Comparison of ENCODE assay signal across 24 cellular contexts in genomic region chr4:165133150-165133549, GRCh38. TPM values are rescaled to one million over a fixed set of nuclear protein-coding genes. Genes with fewer than 3 reads are reported as not detected.
A peak's percentile ranks its signal among the peaks of the same experiment; 100 is the strongest.
DNase-seq lines count a peak whose midpoint lies in the region; ATAC-seq, FAIRE-seq and TF ChIP-seq lines count a peak whose summit lies in the region.
"Had no signal": no experiment of that assay in that cellular context is flagged by ENCODE, and none has a peak within 500 bp of the region (broad histone marks: within the 10 kb centered on the region; RNA-seq: fewer than 3 reads in every experiment).

No MANE protein-coding gene starts in this region.

- SMC1A ChIA-PET in GM12878 (lab: Charles Lee; ENCODE audit: uncharacterized antibody, unreplicated experiment), result interaction anchor here (0.6 to 4.0 kb wide), 7 partner anchors 79 to 362 kb away, joined by 3 to 47 read pairs (median 3); no protein-coding TSS in a partner anchor

- H3K27me3 ChIP-seq in GM12878 (replicated peaks in 1 of 2; ENCODE audit: control insufficient read depth in 2 of 2, insufficient read depth in 2 of 2, low read length in 1 of 2) (no peaks in the 10 kb centered on the region; a peak in 2 of 4 replicates), HepG2 (ENCODE audit: control insufficient read depth in 1 of 2, insufficient read depth in 2 of 2, low read length in 2 of 2) (peaks cover 0 to 11% of the 10 kb centered on the region in 2 experiments; a peak in 2 of 5 replicates)
- no peaks in the 10 kb centered on the region for H3K27me3 ChIP-seq in CD8-positive, alpha-beta T cell (ENCODE audit: insufficient read depth, low read length)
- H3K27me3 ChIP-seq: tibial nerve had no signal

- H3K27ac ChIP-seq in GM12878 (ENCODE audit: control insufficient read depth, insufficient read depth) (no peak overlapping the region), HepG2 (ENCODE audit: extremely low read length, insufficient read depth, low read length) (no peak overlapping the region)
- no peak overlapping the region for H3K27ac ChIP-seq in CD8-positive, alpha-beta T cell (ENCODE audit: low read depth, low read length)
- H3K27ac ChIP-seq: C4-2B, parathyroid adenoma, PC-9, tibial nerve had no signal

- H3K9ac ChIP-seq in GM12878 (ENCODE audit: control insufficient read depth, insufficient read depth, low read length) (no peak overlapping the region), HepG2 (ENCODE audit: insufficient read depth, low read depth, low read length) (no peak overlapping the region)
- H3K9ac ChIP-seq: parathyroid adenoma had no signal

- peaks cover 5% of the 10 kb centered on the region for H3K4me1 ChIP-seq in GM12878 (ENCODE audit: control insufficient read depth, insufficient read depth, low read length)
- no peaks in the 10 kb centered on the region for H3K4me1 ChIP-seq in CD8-positive, alpha-beta T cell (ENCODE audit: insufficient read depth, low read length)
- peaks cover 30% of the 10 kb centered on the region for H3K4me1 ChIP-seq in HepG2 (ENCODE audit: insufficient read depth, low read length)
- H3K4me1 ChIP-seq: parathyroid adenoma had no signal

- DNase-seq in Right ventricle myocardium inferior (ENCODE audit: missing footprints) (no peak), cardiac septum (ENCODE audit: low spot score) (no peak), NOMO-1 treated with DMSO at 0.1 percent for 48 hours (lab: John Stamatoyannopoulos, UW; ENCODE audit: unreplicated experiment) (peak; percentile 94), GM12878 (ENCODE audit: low read depth, low spot score) (no peak), medulla oblongata (ENCODE audit: extremely low spot score) (no peak), HepG2 (ENCODE audit: low spot score) (no peak)
- no peak for DNase-seq in CD8-positive, alpha-beta T cell
- DNase-seq: activated gamma-delta T cell; amygdala; central memory CD4-positive, alpha-beta T cell; erythroblast; foreskin melanocyte; NCI-H1105 treated with DMSO at 0.1 percent for 48 hours; NCI-H526; PC-9; stimulated activated naive CD8-positive, alpha-beta T cell treated with anti-CD3 and anti-CD28 coated beads, Interleukin-15, Interleukin-2, amounts not matched to agents 100 U/mL and 50 U/mL, for 24 hours had no signal

- H3K4me3 Mint-ChIP-seq in CD8-positive, alpha-beta T cell, result no peak overlapping the region
- H3K4me3 Mint-ChIP-seq: nephron had no signal

- H3K9me3 ChIP-seq in GM12878 (replicated peaks; ENCODE audit: control insufficient read depth, insufficient read depth, low read length) (no peaks in the 10 kb centered on the region), HepG2 (ENCODE audit: low read length) (no peaks in the 10 kb centered on the region)
- H3K9me3 ChIP-seq in CD8-positive, alpha-beta T cell (ENCODE audit: low read length), result no peaks in the 10 kb centered on the region

- no peaks in the 10 kb centered on the region for H3K36me3 Mint-ChIP-seq in CD8-positive, alpha-beta T cell

- RAD21 ChIA-PET in GM12878 (lab: Charles Lee; ENCODE audit: unreplicated experiment), result interaction anchor here (1.1 to 2.8 kb wide), 4 partner anchors 14 to 214 kb away, joined by 3 to 10 read pairs (median 8); no protein-coding TSS in a partner anchor

- H3K36me3 ChIP-seq in GM12878 (ENCODE audit: control insufficient read depth in 2 of 2, insufficient read depth in 2 of 2, low read length in 1 of 2) (no peaks in the 10 kb centered on the region), HepG2 (replicated peaks in 1 of 2; ENCODE audit: control insufficient read depth in 1 of 2, insufficient read depth in 2 of 2, low read length in 2 of 2) (no peaks in the 10 kb centered on the region)
- no peaks in the 10 kb centered on the region for H3K36me3 ChIP-seq in CD8-positive, alpha-beta T cell (ENCODE audit: insufficient read depth, low read length)
- H3K36me3 ChIP-seq: tibial nerve had no signal

- TF ChIP-seq EP300 in GM12878 (IDR thresholded peaks at IDR 0.05; ENCODE audit: borderline replicate concordance in 1 of 2, control insufficient read depth in 1 of 2, low read depth in 2 of 2, low read length in 2 of 2), result no peak
- no peak for TF ChIP-seq EP300 in HepG2 (IDR thresholded peaks at IDR 0.05; ENCODE audit: low read depth in 2 of 2, low read length in 2 of 2)
- no peak for TF ChIP-seq EP300 in HepG2 (CRISPR knock-in tag; IDR thresholded peaks at IDR 0.05; ENCODE audit: borderline replicate concordance)

- no TSS peak for BruUV-seq in GM12878 (replicated peaks; lab: Mats Ljungman, UMichigan)
- no TSS peak for BruUV-seq in HepG2 (replicated peaks; lab: Mats Ljungman, UMichigan)

- H3K4me1 Mint-ChIP-seq in CD8-positive, alpha-beta T cell (ENCODE audit: low read depth), result peaks cover 2% of the 10 kb centered on the region
- H3K4me1 Mint-ChIP-seq: nephron had no signal

- ATAC-seq in Right ventricle myocardium inferior, result peak; percentile 16
- ATAC-seq in GM12878, result no peak
- ATAC-seq in CD8-positive, alpha-beta T cell, result no peak
- ATAC-seq in GM18511 (IDR thresholded peaks at IDR 0.05; ENCODE audit: unreplicated experiment), result no peak
- ATAC-seq in HepG2, result no peak
- ATAC-seq: sciatic nerve; SK-N-SH treated with all-trans-retinoic acid at 6 μM for 48 hours; stimulated activated naive CD8-positive, alpha-beta T cell treated with anti-CD3 and anti-CD28 coated beads, Interleukin-15, Interleukin-2, amounts not matched to agents 100 U/mL and 50 U/mL, for 24 hours had no signal

- FAIRE-seq in GM12878 (lab: Jason Lieb, UNC) (no peak), HepG2 (lab: Jason Lieb, UNC) (no peak)
- FAIRE-seq: TTC549 had no signal

- H3K4me3 ChIP-seq in GM12878, result 0 out of 2 replicates have a peak overlapping the region, but pooled peaks have one; percentile 17
- no peak overlapping the region for H3K4me3 ChIP-seq in CD8-positive, alpha-beta T cell (ENCODE audit: low read depth, low read length)
- no peak overlapping the region for H3K4me3 ChIP-seq in HepG2 (replicated peaks in 1 of 3; ENCODE audit: insufficient read depth in 1 of 3, low read depth in 2 of 3, low read length in 3 of 3)
- H3K4me3 ChIP-seq: PC-9, tibial nerve had no signal

- POLR2A ChIA-PET in GM12878 (lab: Charles Lee) (no interaction called here), HepG2 (lab: Yijun Ruan, JAX) (no interaction called here)
- POLR2A ChIA-PET in CD8-positive, alpha-beta T cell (lab: Charles Lee), result no interaction called here

- H3K27me3 Mint-ChIP-seq in CD8-positive, alpha-beta T cell (ENCODE audit: low read depth), result peaks cover 7% of the 10 kb centered on the region

- no peak for TF ChIP-seq RAD21 in GM12878 (IDR thresholded peaks at IDR 0.05; ENCODE audit: insufficient read depth, low read depth, low read length)
- no peak for TF ChIP-seq RAD21 in HepG2 (CRISPR knock-in tag; IDR thresholded peaks at IDR 0.05)

- H4K20me1 ChIP-seq in GM12878 (ENCODE audit: control insufficient read depth, insufficient read depth) (no peaks in the 10 kb centered on the region), HepG2 (ENCODE audit: insufficient read depth, low read length) (no peaks in the 10 kb centered on the region)

- intact Hi-C loops in Right ventricle myocardium inferior (cut with DNase I) (loop anchor here (5.0 kb wide), 1 partner anchor 209 kb away; no protein-coding TSS in a partner anchor), cardiac septum (cut with DNase I) (loop anchor here (5.0 kb wide), 2 partner anchors 194 to 214 kb away; partner anchors contain the start of gene MSMO1), GM12878 (cut with micrococcal nuclease; ENCODE audit: unreplicated experiment) (loop anchor here (5.0 kb wide), 1 partner anchor 194 kb away; the partner anchor contains the start of gene MSMO1), HepG2 (cut with micrococcal nuclease; ENCODE audit: unreplicated experiment) (loop anchor here (5.0 kb wide), 2 partner anchors 74 to 194 kb away; partner anchors contain the start of genes KLHL2 and MSMO1)
- intact Hi-C loops in CD8-positive, alpha-beta T cell (cut with DNase I, micrococcal nuclease), result loop anchor here in 1 of 2 experiments (2.0 to 5.0 kb wide), 2 partner anchors 74 to 194 kb away; partner anchors contain the start of genes KLHL2 and MSMO1

- no peak for TF ChIP-seq POLR2A in GM12878 (IDR thresholded peaks at IDR 0.05; ENCODE audit: low read depth, low read length)
- no peak for TF ChIP-seq POLR2A in HepG2 (IDR thresholded peaks at IDR 0.05; ENCODE audit: insufficient read depth in 1 of 2, low read depth in 2 of 2, low read length in 2 of 2)

- H2AFZ ChIP-seq in GM12878 (ENCODE audit: control insufficient read depth, low read depth, low read length) (no peak overlapping the region; the same call in 1 of the 2 replicates), HepG2 (ENCODE audit: low read length) (no peak overlapping the region)
- H2AFZ ChIP-seq: PC-9 had no signal

- H3K79me2 ChIP-seq in GM12878 (ENCODE audit: control insufficient read depth, insufficient read depth, low read length) (no peaks in the 10 kb centered on the region), HepG2 (ENCODE audit: insufficient read depth, low read length) (no peaks in the 10 kb centered on the region)
- H3K79me2 ChIP-seq: parathyroid adenoma had no signal

- TF ChIP-seq CTCF in GM12878 (IDR thresholded peaks at IDR 0.05 in 2 of 3, conservative IDR thresholded peaks at IDR 0.05 in 1 of 3; ENCODE audit: control insufficient read depth in 2 of 3, extremely low read depth in 1 of 3, insufficient read depth in 1 of 3, low read depth in 3 of 3, low read length in 3 of 3) (no peak), HepG2 (CRISPR knock-in tag; IDR thresholded peaks at IDR 0.05) (no peak)
- TF ChIP-seq CTCF in CD8-positive, alpha-beta T cell (IDR thresholded peaks at IDR 0.05), result no peak

- peaks cover 3% of the 10 kb centered on the region for H3K9me3 Mint-ChIP-seq in CD8-positive, alpha-beta T cell

- CTCF ChIA-PET in GM12878 (lab: Yijun Ruan, JAX) (interaction anchor here (0.6 to 5.4 kb wide), 8 partner anchors 12 to 334 kb away, joined by 3 to 98 read pairs (median 12); partner anchors contain the start of gene MSMO1), HepG2 (lab: Yijun Ruan, JAX; ENCODE audit: low intra/inter-chr PET ratio, low total read pairs) (no interaction called here)
- CTCF ChIA-PET in CD8-positive, alpha-beta T cell (lab: Charles Lee), result interaction anchor here (2.6 to 4.3 kb wide), 4 partner anchors 20 to 334 kb away, joined by 16 to 81 read pairs (median 34); partner anchors contain the start of gene TMEM192

- H3K27ac Mint-ChIP-seq in CD8-positive, alpha-beta T cell, result no peak overlapping the region
- H3K27ac Mint-ChIP-seq: nephron had no signal

- in situ Hi-C loops in GM12878 (cut with MboI) (loop anchor here (5.0 to 25.0 kb wide), 3 partner anchors 214 to 954 kb away; no protein-coding TSS in a partner anchor), HepG2 (cut with HindIII; ENCODE audit: extremely low pct_ligation_motif_present, low pct_unique_long_range_greater_than_20kb) (loop anchor here (5.0 kb wide), 2 partner anchors 209 to 329 kb away; no protein-coding TSS in a partner anchor)

- 14% methylated on average over 2 of the region's 2 CpGs for WGBS in GM12878 (ENCODE audit: insufficient coverage, insufficient replicate concordance, low lambda C conversion rate, missing lambda C conversion rate)
- WGBS in HepG2 (ENCODE audit: low lambda C conversion rate), result 50% methylated on average over 2 of the region's 2 CpGs

- H3K4me2 ChIP-seq in GM12878 (ENCODE audit: control insufficient read depth, insufficient read depth), result peak overlapping the region; percentile 0; the same call in 1 of the 2 replicates
- no peak overlapping the region for H3K4me2 ChIP-seq in HepG2 (ENCODE audit: low read depth, low read length)
- H3K4me2 ChIP-seq: PC-9 had no signal

RNA-seq across cellular contexts. Expression of gene TMEM192, which starts 20.5 kb away (rescaled TPM):
- total RNA-seq in Right ventricle myocardium inferior (14.9 TPM), cardiac septum (10.6 TPM), GM12878 (2014; rRNA removed) (10.0 and 16.0 TPM in 2 replicates), GM12878 (2014; rRNA removed; fragmentation: Illumina TruSeq; extraction: Trizol) (10.1 and 10.4 TPM in 2 replicates), GM12878 (2021) (8.9 and 10.6 TPM in 2 replicates), HepG2 (2016; rRNA removed; fragmentation: Illumina TruSeq; extraction: Trizol) (14.1 and 19.9 TPM in 2 replicates)
- 4.6 and 5.8 TPM in 2 replicates for total RNA-seq in GM12878 (2013; cell fraction: nucleolus; rRNA removed)
- polyA plus RNA-seq in GM12878 (2011; ENCODE audit: low read depth), result 7.0 TPM
- polyA plus RNA-seq in GM12878 (2011; rRNA removed) (11.3 and 13.1 TPM in 2 replicates), GM12878 (2014; fragmentation: Illumina TruSeq; extraction: Trizol) (13.2 and 16.0 TPM in 2 replicates), GM12878 (2014; fragmentation: Nextera tagmentation; extraction: Ambion mirVana) (1 to 10 TPM; 1.8 to 3.8 TPM), GM12878 (2014; rRNA removed) (8.6 and 10.7 TPM in 2 replicates), GM12878 (2016; fragmentation: Nextera tagmentation; extraction: Ambion mirVana) (10 to 100 TPM; 10.0 to 13.1 TPM), HepG2 (2011; rRNA removed) (19.3 and 19.8 TPM in 2 replicates)
- polyA plus RNA-seq in GM12878 (2011; cell fraction: cytosol; rRNA removed), result 6.8 and 10.3 TPM in 2 replicates
- polyA plus RNA-seq in GM12878 (2011; cell fraction: nucleus; rRNA removed), result 1.1 and 2.6 TPM in 2 replicates
- 6.1 and 8.5 TPM in 2 replicates for polyA plus RNA-seq in GM12878 (2012)
- polyA minus RNA-seq in GM12878 (2011; rRNA and poly(A)+ RNA removed), result 8.6 and 16.5 TPM in 2 replicates
- polyA minus RNA-seq in GM12878 (2011; cell fraction: cytosol; rRNA and poly(A)+ RNA removed), result 3.7 and 6.3 TPM in 2 replicates
- polyA minus RNA-seq in GM12878 (2011; cell fraction: nucleus; rRNA and poly(A)+ RNA removed), result 0.73 and 2.0 TPM in 2 replicates
- total RNA-seq in CD8-positive, alpha-beta T cell, result 1 to 10 TPM; 5.6 to 5.8 TPM
- total RNA-seq in HepG2 (2016; cell fraction: cytosol; rRNA removed; fragmentation: Illumina TruSeq; extraction: Trizol; ENCODE audit: low read depth), result 6.0 and 7.4 TPM in 2 replicates
- total RNA-seq in HepG2 (2016; cell fraction: insoluble cytoplasmic fraction; rRNA removed; fragmentation: Illumina TruSeq; extraction: Trizol), result 18.2 and 20.9 TPM in 2 replicates
- total RNA-seq in HepG2 (2016; cell fraction: membrane; rRNA removed; fragmentation: Illumina TruSeq; extraction: Trizol), result 14.5 and 17.1 TPM in 2 replicates
- total RNA-seq in HepG2 (2016; cell fraction: nucleus; rRNA removed; fragmentation: Illumina TruSeq; extraction: Trizol), result 8.5 and 12.5 TPM in 2 replicates
- polyA plus RNA-seq in HepG2 (2011; cell fraction: cytosol; rRNA removed), result 11.0 and 18.1 TPM in 2 replicates
- 3.7 and 4.0 TPM in 2 replicates for polyA plus RNA-seq in HepG2 (2011; cell fraction: nucleus; rRNA removed)
- 11.1 and 12.9 TPM in 2 replicates for polyA plus RNA-seq in HepG2 (2012)
- 5.8 and 7.3 TPM in 2 replicates for polyA plus RNA-seq in HepG2 (2016; cell fraction: cytosol; fragmentation: Illumina TruSeq; extraction: Trizol; ENCODE audit: low read depth)
- 12.4 and 13.3 TPM in 2 replicates for polyA plus RNA-seq in HepG2 (2016; cell fraction: insoluble cytoplasmic fraction; fragmentation: Illumina TruSeq; extraction: Trizol; ENCODE audit: low read depth)
- 11.3 and 13.2 TPM in 2 replicates for polyA plus RNA-seq in HepG2 (2016; cell fraction: membrane; fragmentation: Illumina TruSeq; extraction: Trizol; ENCODE audit: low read depth)
- 11.9 and 12.4 TPM in 2 replicates for polyA plus RNA-seq in HepG2 (2016; cell fraction: nucleus; fragmentation: Illumina TruSeq; extraction: Trizol; ENCODE audit: insufficient read depth, low read depth)
- polyA minus RNA-seq in HepG2 (2011; rRNA and poly(A)+ RNA removed; ENCODE audit: low replicate concordance), result 11.5 and 16.2 TPM in 2 replicates
- polyA minus RNA-seq in HepG2 (2011; cell fraction: cytosol; rRNA and poly(A)+ RNA removed), result 7.2 and 15.2 TPM in 2 replicates
- polyA minus RNA-seq in HepG2 (2011; cell fraction: nucleus; rRNA and poly(A)+ RNA removed), result 4.1 and 6.2 TPM in 2 replicates
